14 cellular contexts compared by ENCODE assay signal in genomic region chr11:10139656-10140055, GRCh38.
DNase-seq lines count a peak whose midpoint lies in the region; ATAC-seq lines count a peak whose summit lies in the region.
"Had no signal": no experiment of that assay in that cellular context is flagged by ENCODE, and none has a peak within 500 bp of the region (broad histone marks: within the 10 kb centered on the region; RNA-seq: fewer than 3 reads in every experiment).

No MANE protein-coding gene starts in this region.

- in situ Hi-C loops in Caki2 (cut with HindIII; ENCODE audit: low pct_unique_long_range_greater_than_20kb, low sequenced_read_pairs), result no loop called here

- no peak for ATAC-seq in HG03521 (IDR thresholded peaks at IDR 0.05; ENCODE audit: unreplicated experiment)
- ATAC-seq: effector memory CD8-positive, alpha-beta T cell; T-helper 17 cell had no signal

- DNase-seq in Caki2 (ENCODE audit: low read depth), result peak; percentile 16
- peak; percentile 75 for DNase-seq in M059J (ENCODE audit: low read depth)
- DNase-seq in dermis blood vessel endothelial cell, result peak; percentile 85
- peak; percentile 76 for DNase-seq in kidney tubule cell (ENCODE audit: low spot score)
- DNase-seq in stimulated activated CD4-positive, alpha-beta T cell treated with anti-CD3 and anti-CD28 coated beads, Interleukin-12 subunit alpha, Interleukin-12 subunit beta, amount 100 ng/mL, for 4 hours, result no peak
- no peak for DNase-seq in DMS 273 (lab: John Stamatoyannopoulos, UW; ENCODE audit: unreplicated experiment)
- DNase-seq in OCI-M1 (lab: John Stamatoyannopoulos, UW), result no peak
- DNase-seq: activated CD8-positive, alpha-beta memory T cell treated with anti-CD3 and anti-CD28 coated beads for 24 hours; CD8-positive, alpha-beta memory T cell; effector memory CD8-positive, alpha-beta T cell; NCI-H1694; T-helper 17 cell; thyroid gland had no signal

Comparison
In these comparisons a context has a peak if more than half of its experiments do, and no peak if none do; other contexts are left out.
1. DNase-seq: peak in Caki2 (single experiment), M059J (single experiment), dermis blood vessel endothelial cell (single experiment) and kidney tubule cell (single experiment); none in stimulated activated CD4-positive, alpha-beta T cell treated with anti-CD3 and anti-CD28 coated beads, Interleukin-12 subunit alpha, Interleukin-12 subunit beta, amount 100 ng/mL, for 4 hours (single experiment), DMS 273 (single experiment) and OCI-M1 (single experiment).